ENCODE assay signal across 1 cellular context in the genomic region with DNA sequence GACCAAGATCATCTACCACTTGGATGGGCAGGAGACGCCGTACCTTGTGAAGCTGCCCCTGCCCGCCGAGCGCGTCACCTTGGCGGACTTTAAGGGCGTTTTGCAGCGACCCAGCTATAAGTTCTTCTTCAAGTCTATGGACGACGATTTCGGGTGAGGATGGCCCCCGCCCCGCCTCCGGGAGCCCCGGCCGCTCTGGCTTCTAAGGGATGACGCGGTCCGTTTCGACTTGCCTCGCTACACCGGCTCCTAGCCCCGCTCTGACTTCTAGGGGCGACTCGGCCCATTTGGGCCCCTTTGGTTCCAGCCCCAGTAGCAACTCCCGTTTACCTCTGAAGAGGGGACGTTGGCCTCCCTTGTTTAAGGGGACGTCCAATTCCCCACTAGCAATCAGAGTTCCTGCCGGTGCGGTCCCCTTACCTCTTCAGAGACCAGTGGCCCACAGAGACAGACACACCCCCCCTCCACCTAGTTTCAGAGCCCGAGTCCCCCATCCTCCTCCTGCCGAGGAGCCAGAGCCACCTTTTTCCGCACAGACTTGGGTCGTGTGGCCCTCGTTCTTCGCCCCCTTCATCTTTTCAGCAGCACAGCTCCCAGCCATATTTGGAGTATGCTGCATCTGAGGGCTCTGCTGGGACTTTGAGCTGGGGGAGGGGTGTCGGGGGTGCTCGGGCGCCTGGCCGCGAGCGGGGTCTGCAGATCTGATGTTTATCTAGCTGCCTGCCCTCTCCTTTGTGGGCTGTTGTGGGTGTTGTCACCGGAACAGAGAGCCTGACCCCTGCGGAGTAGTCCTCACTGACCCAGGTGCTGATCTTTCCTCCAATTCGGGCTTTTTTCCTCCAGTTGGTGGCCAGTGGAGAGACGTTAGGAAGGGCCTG.
TF ChIP-seq lines count a peak whose summit lies in the region.

No MANE protein-coding gene starts in this region.

TF ChIP-seq in HepG2, 621 proteins besides CTCF, POLR2A, EP300 and RAD21 (continues in another document):
- TF ChIP-seq ZNF101 (CRISPR knock-in tag; IDR thresholded peaks at IDR 0.05; ENCODE audit: borderline replicate concordance, low read depth) (no peak), ZNF792 (CRISPR knock-in tag; IDR thresholded peaks at IDR 0.05) (no peak), KDM6A (CRISPR knock-in tag; IDR thresholded peaks at IDR 0.05; ENCODE audit: low read depth) (no peak), ZNF550 (CRISPR knock-in tag; IDR thresholded peaks at IDR 0.05; ENCODE audit: borderline replicate concordance) (no peak), ZNF367 (CRISPR knock-in tag; IDR thresholded peaks at IDR 0.05; ENCODE audit: borderline replicate concordance) (no peak), MAFK (conservative IDR thresholded peaks at IDR 0.05 in 1 of 2, IDR thresholded peaks at IDR 0.05 in 1 of 2; ENCODE audit: low read length in 2 of 2) (no peak), ZNF644 (CRISPR knock-in tag; IDR thresholded peaks at IDR 0.05; ENCODE audit: low read depth) (no peak), AGO1 (IDR thresholded peaks at IDR 0.05; ENCODE audit: low read depth, low read length, poor library complexity, severe bottlenecking) (no peak), CENPT (CRISPR knock-in tag; IDR thresholded peaks at IDR 0.05; ENCODE audit: low read depth) (no peak), ZNF124 (CRISPR knock-in tag; IDR thresholded peaks at IDR 0.05) (no peak), HCFC1 (IDR thresholded peaks at IDR 0.05; ENCODE audit: low read depth, low read length) (no peak), ZFP36L1 (CRISPR knock-in tag; IDR thresholded peaks at IDR 0.05) (0 out of 2 replicates have a peak, but pooled peaks have one; percentile 65), MAF1 (CRISPR knock-in tag; IDR thresholded peaks at IDR 0.05; ENCODE audit: borderline replicate concordance) (no peak), PRMT3 (CRISPR knock-in tag; IDR thresholded peaks at IDR 0.05; ENCODE audit: borderline replicate concordance, low read depth) (no peak), TCF7L2 (IDR thresholded peaks at IDR 0.05; ENCODE audit: low read depth, low read length) (no peak), HNRNPH1 (optimal IDR thresholded peaks at IDR 0.05; ENCODE audit: low read depth, low read length) (no peak), ZSCAN9 (CRISPR knock-in tag; IDR thresholded peaks at IDR 0.05; ENCODE audit: borderline replicate concordance) (no peak), NCOA2 (CRISPR knock-in tag; IDR thresholded peaks at IDR 0.05) (no peak), HNF4A (CRISPR knock-in tag; IDR thresholded peaks at IDR 0.05) (peak; percentile 68), ZNF296 (CRISPR knock-in tag; conservative IDR thresholded peaks at IDR 0.05) (0 out of 2 replicates have a peak, but pooled peaks have one; percentile 57), NCOA5 (CRISPR knock-in tag; IDR thresholded peaks at IDR 0.05) (no peak), TAF15 (IDR thresholded peaks at IDR 0.05; ENCODE audit: low read depth, low read length, poor library complexity, severe bottlenecking) (peak; percentile 60), ZC3H13 (CRISPR knock-in tag; IDR thresholded peaks at IDR 0.05) (peak; percentile 60; the same call in 1 of the 2 replicates), NFYB (CRISPR knock-in tag; IDR thresholded peaks at IDR 0.05) (peak; percentile 5; the same call in 1 of the 2 replicates), ZMYM4 (CRISPR knock-in tag; IDR thresholded peaks at IDR 0.05) (no peak), KDM3A (CRISPR knock-in tag; IDR thresholded peaks at IDR 0.05; ENCODE audit: low read depth) (no peak), ZBTB21 (CRISPR knock-in tag; IDR thresholded peaks at IDR 0.05) (no peak), PPARG (CRISPR knock-in tag; conservative IDR thresholded peaks at IDR 0.05) (peak; percentile 68; the same call in 1 of the 2 replicates), HOXD1 (CRISPR knock-in tag; IDR thresholded peaks at IDR 0.05) (no peak), RELA (CRISPR knock-in tag; IDR thresholded peaks at IDR 0.05) (no peak)
- TF ChIP-seq, protein P1, sequence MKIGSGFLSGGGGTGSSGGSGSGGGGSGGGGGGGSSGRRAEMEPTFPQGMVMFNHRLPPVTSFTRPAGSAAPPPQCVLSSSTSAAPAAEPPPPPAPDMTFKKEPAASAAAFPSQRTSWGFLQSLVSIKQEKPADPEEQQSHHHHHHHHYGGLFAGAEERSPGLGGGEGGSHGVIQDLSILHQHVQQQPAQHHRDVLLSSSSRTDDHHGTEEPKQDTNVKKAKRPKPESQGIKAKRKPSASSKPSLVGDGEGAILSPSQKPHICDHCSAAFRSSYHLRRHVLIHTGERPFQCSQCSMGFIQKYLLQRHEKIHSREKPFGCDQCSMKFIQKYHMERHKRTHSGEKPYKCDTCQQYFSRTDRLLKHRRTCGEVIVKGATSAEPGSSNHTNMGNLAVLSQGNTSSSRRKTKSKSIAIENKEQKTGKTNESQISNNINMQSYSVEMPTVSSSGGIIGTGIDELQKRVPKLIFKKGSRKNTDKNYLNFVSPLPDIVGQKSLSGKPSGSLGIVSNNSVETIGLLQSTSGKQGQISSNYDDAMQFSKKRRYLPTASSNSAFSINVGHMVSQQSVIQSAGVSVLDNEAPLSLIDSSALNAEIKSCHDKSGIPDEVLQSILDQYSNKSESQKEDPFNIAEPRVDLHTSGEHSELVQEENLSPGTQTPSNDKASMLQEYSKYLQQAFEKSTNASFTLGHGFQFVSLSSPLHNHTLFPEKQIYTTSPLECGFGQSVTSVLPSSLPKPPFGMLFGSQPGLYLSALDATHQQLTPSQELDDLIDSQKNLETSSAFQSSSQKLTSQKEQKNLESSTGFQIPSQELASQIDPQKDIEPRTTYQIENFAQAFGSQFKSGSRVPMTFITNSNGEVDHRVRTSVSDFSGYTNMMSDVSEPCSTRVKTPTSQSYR (CRISPR knock-in tag; IDR thresholded peaks at IDR 0.05; ENCODE audit: borderline replicate concordance): peak; percentile 84
- TF ChIP-seq, protein P2, sequence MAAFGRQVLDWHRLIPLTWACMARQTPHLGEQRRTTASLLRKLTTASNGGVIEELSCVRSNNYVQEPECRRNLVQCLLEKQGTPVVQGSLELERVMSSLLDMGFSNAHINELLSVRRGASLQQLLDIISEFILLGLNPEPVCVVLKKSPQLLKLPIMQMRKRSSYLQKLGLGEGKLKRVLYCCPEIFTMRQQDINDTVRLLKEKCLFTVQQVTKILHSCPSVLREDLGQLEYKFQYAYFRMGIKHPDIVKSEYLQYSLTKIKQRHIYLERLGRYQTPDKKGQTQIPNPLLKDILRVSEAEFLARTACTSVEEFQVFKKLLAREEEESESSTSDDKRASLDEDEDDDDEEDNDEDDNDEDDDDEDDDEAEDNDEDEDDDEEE (CRISPR knock-in tag; IDR thresholded peaks at IDR 0.05): no peak
- TF ChIP-seq, protein P3, sequence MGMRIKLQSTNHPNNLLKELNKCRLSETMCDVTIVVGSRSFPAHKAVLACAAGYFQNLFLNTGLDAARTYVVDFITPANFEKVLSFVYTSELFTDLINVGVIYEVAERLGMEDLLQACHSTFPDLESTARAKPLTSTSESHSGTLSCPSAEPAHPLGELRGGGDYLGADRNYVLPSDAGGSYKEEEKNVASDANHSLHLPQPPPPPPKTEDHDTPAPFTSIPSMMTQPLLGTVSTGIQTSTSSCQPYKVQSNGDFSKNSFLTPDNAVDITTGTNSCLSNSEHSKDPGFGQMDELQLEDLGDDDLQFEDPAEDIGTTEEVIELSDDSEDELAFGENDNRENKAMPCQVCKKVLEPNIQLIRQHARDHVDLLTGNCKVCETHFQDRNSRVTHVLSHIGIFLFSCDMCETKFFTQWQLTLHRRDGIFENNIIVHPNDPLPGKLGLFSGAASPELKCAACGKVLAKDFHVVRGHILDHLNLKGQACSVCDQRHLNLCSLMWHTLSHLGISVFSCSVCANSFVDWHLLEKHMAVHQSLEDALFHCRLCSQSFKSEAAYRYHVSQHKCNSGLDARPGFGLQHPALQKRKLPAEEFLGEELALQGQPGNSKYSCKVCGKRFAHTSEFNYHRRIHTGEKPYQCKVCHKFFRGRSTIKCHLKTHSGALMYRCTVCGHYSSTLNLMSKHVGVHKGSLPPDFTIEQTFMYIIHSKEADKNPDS (CRISPR knock-in tag; IDR thresholded peaks at IDR 0.05): no peak
- TF ChIP-seq, protein P4, sequence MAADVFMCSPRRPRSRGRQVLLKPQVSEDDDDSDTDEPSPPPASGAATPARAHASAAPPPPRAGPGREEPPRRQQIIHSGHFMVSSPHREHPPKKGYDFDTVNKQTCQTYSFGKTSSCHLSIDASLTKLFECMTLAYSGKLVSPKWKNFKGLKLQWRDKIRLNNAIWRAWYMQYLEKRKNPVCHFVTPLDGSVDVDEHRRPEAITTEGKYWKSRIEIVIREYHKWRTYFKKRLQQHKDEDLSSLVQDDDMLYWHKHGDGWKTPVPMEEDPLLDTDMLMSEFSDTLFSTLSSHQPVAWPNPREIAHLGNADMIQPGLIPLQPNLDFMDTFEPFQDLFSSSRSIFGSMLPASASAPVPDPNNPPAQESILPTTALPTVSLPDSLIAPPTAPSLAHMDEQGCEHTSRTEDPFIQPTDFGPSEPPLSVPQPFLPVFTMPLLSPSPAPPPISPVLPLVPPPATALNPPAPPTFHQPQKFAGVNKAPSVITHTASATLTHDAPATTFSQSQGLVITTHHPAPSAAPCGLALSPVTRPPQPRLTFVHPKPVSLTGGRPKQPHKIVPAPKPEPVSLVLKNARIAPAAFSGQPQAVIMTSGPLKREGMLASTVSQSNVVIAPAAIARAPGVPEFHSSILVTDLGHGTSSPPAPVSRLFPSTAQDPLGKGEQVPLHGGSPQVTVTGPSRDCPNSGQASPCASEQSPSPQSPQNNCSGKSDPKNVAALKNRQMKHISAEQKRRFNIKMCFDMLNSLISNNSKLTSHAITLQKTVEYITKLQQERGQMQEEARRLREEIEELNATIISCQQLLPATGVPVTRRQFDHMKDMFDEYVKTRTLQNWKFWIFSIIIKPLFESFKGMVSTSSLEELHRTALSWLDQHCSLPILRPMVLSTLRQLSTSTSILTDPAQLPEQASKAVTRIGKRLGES (CRISPR knock-in tag; IDR thresholded peaks at IDR 0.05; ENCODE audit: borderline replicate concordance): no peak
- TF ChIP-seq, protein P5, sequence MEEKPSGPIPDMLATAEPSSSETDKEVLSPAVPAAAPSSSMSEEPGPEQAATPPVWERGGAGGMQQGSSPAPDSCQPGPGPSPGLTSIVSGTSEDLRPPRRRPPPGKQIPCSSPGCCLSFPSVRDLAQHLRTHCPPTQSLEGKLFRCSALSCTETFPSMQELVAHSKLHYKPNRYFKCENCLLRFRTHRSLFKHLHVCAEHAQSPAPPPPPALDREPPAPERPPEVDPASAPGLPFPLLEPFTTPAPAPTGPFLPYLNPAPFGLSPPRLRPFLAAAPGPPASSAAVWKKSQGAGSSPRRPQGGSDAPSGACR (CRISPR knock-in tag; IDR thresholded peaks at IDR 0.05): no peak
- TF ChIP-seq, protein P6, sequence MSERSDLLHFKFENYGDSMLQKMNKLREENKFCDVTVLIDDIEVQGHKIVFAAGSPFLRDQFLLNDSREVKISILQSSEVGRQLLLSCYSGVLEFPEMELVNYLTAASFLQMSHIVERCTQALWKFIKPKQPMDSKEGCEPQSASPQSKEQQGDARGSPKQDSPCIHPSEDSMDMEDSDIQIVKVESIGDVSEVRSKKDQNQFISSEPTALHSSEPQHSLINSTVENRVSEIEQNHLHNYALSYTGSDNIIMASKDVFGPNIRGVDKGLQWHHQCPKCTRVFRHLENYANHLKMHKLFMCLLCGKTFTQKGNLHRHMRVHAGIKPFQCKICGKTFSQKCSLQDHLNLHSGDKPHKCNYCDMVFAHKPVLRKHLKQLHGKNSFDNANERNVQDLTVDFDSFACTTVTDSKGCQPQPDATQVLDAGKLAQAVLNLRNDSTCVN (CRISPR knock-in tag; IDR thresholded peaks at IDR 0.05; ENCODE audit: borderline replicate concordance): no peak
- TF ChIP-seq, protein P7, sequence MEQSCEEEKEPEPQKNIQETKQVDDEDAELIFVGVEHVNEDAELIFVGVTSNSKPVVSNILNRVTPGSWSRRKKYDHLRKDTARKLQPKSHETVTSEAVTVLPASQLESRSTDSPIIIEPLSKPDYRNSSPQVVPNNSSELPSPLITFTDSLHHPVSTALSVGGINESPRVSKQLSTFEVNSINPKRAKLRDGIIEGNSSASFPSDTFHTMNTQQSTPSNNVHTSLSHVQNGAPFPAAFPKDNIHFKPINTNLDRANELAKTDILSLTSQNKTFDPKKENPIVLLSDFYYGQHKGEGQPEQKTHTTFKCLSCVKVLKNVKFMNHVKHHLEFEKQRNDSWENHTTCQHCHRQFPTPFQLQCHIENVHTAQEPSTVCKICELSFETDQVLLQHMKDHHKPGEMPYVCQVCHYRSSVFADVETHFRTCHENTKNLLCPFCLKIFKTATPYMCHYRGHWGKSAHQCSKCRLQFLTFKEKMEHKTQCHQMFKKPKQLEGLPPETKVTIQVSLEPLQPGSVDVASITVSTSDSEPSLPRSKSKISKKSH (CRISPR knock-in tag; IDR thresholded peaks at IDR 0.05; ENCODE audit: borderline replicate concordance): no peak
- TF ChIP-seq, protein P8, sequence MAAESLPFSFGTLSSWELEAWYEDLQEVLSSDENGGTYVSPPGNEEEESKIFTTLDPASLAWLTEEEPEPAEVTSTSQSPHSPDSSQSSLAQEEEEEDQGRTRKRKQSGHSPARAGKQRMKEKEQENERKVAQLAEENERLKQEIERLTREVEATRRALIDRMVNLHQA (CRISPR knock-in tag; IDR thresholded peaks at IDR 0.05): no peak
- TF ChIP-seq, protein P9, sequence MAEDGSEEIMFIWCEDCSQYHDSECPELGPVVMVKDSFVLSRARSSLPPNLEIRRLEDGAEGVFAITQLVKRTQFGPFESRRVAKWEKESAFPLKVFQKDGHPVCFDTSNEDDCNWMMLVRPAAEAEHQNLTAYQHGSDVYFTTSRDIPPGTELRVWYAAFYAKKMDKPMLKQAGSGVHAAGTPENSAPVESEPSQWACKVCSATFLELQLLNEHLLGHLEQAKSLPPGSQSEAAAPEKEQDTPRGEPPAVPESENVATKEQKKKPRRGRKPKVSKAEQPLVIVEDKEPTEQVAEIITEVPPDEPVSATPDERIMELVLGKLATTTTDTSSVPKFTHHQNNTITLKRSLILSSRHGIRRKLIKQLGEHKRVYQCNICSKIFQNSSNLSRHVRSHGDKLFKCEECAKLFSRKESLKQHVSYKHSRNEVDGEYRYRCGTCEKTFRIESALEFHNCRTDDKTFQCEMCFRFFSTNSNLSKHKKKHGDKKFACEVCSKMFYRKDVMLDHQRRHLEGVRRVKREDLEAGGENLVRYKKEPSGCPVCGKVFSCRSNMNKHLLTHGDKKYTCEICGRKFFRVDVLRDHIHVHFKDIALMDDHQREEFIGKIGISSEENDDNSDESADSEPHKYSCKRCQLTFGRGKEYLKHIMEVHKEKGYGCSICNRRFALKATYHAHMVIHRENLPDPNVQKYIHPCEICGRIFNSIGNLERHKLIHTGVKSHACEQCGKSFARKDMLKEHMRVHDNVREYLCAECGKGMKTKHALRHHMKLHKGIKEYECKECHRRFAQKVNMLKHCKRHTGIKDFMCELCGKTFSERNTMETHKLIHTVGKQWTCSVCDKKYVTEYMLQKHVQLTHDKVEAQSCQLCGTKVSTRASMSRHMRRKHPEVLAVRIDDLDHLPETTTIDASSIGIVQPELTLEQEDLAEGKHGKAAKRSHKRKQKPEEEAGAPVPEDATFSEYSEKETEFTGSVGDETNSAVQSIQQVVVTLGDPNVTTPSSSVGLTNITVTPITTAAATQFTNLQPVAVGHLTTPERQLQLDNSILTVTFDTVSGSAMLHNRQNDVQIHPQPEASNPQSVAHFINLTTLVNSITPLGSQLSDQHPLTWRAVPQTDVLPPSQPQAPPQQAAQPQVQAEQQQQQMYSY (CRISPR knock-in tag; IDR thresholded peaks at IDR 0.05): no peak
